In the genomic region with DNA sequence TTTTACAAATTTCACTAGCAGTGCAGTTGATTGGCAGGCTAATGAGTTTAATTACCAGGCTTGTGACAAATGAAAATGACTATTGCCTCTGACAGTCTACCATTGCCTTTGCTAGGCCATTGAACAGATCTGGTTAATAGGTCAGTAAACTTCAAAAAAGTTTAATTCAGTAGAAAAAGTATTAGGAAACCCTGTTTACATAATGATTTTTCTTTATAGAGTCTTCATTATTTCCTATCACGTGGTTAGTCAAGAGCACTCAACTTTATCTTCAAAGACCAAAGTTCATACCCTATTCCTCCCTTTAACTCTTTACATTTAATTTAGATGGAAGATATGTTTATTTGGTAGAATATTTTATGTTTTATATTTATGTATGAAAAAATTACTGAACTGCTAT, we compare ENCODE assay signal across 16 cellular contexts.
DNase-seq lines count a peak whose midpoint lies in the region; ATAC-seq and FAIRE-seq lines count a peak whose summit lies in the region.
"Had no signal": no experiment of that assay in that cellular context is flagged by ENCODE, and none has a peak within 500 bp of the region (broad histone marks: within the 10 kb centered on the region; RNA-seq: fewer than 3 reads in every experiment).

No MANE protein-coding gene starts in this region.

- no peaks in the 10 kb centered on the region for H4K20me1 ChIP-seq in GM23248 (ENCODE audit: insufficient read depth)
- H4K20me1 ChIP-seq: BLaER1 had no signal

- H3K27me3 ChIP-seq in GM23248 (replicated peaks; ENCODE audit: insufficient read depth): no peaks in the 10 kb centered on the region
- H3K27me3 ChIP-seq: BLaER1 had no signal

- no peaks in the 10 kb centered on the region for H3K9me3 Mint-ChIP-seq in stimulated activated naive CD8-positive, alpha-beta T cell treated with anti-CD3 and anti-CD28 coated beads, Interleukin-15, amount 100 ng/mL, for 72 hours
- H3K9me3 Mint-ChIP-seq: CD4-positive, alpha-beta memory T cell; H9 had no signal

- no peak overlapping the region for H3K9ac ChIP-seq in GM23248
- H3K9ac ChIP-seq: BLaER1 had no signal

- DNase-seq in NCI-H1105 treated with DMSO at 0.1 percent for 48 hours (lab: John Stamatoyannopoulos, UW): peak; percentile 37
- no peak for DNase-seq in NCI-H1105 (lab: John Stamatoyannopoulos, UW)
- peak; percentile 12 for DNase-seq in NCI-H1436 treated with DMSO at 0.1 percent for 48 hours (lab: John Stamatoyannopoulos, UW)
- DNase-seq in left lobe of liver (ENCODE audit: low spot score): no peak
- DNase-seq in NCI-H2227 treated with DMSO at 0.1 percent for 48 hours (lab: John Stamatoyannopoulos, UW): no peak
- DNase-seq in GM23248: no peak
- DNase-seq in stimulated activated naive CD8-positive, alpha-beta T cell treated with anti-CD3 and anti-CD28 coated beads, Interleukin-15, amount 100 ng/mL, for 72 hours: no peak
- DNase-seq: CD4-positive, alpha-beta memory T cell; DMS79 treated with DMSO at 0.1 percent for 48 hours; GF-D8; H9 had no signal

- no peaks in the 10 kb centered on the region for H3K9me3 ChIP-seq in GM23248 (ENCODE audit: low read depth)
- H3K9me3 ChIP-seq: BLaER1 had no signal

- peak; percentile 21 for FAIRE-seq in A204.1 (lab: Jason Lieb, UNC)
- FAIRE-seq: H1 had no signal

- no peaks in the 10 kb centered on the region for H3K79me2 ChIP-seq in GM23248 (ENCODE audit: insufficient read depth)

- no peak overlapping the region for H3K27ac Mint-ChIP-seq in stimulated activated naive CD8-positive, alpha-beta T cell treated with anti-CD3 and anti-CD28 coated beads, Interleukin-15, amount 100 ng/mL, for 72 hours
- H3K27ac Mint-ChIP-seq: CD14-positive monocyte, H9 had no signal

- H3K9me2 ChIP-seq in GM23248 (ENCODE audit: insufficient read depth): no peaks in the 10 kb centered on the region

- no peak overlapping the region for H3K4me2 ChIP-seq in GM23248 (ENCODE audit: unreplicated experiment)
- H3K4me2 ChIP-seq: BLaER1 had no signal

- H3K4me3 ChIP-seq in GM23248: no peak overlapping the region
- H3K4me3 ChIP-seq: BLaER1 had no signal

- in situ Hi-C loops in GM23248 (cut with MboI): no loop called here

- whole genome bisulfite sequencing in GM23248 (ENCODE audit: low coverage in 1 of 2, low lambda C conversion rate in 2 of 2, missing lambda C conversion rate in 2 of 2), 2 experiments: 98 to 100% methylated on average over 1 of the region's 1 CpG

- no peaks in the 10 kb centered on the region for H3K27me3 Mint-ChIP-seq in stimulated activated naive CD8-positive, alpha-beta T cell treated with anti-CD3 and anti-CD28 coated beads, Interleukin-15, amount 100 ng/mL, for 72 hours
- H3K27me3 Mint-ChIP-seq: CD4-positive, alpha-beta memory T cell had no signal

- peak; percentile 57 for ATAC-seq in left lobe of liver
- no peak for ATAC-seq in stimulated activated naive CD8-positive, alpha-beta T cell treated with anti-CD3 and anti-CD28 coated beads, Interleukin-15, amount 100 ng/mL, for 72 hours

- H3K36me3 ChIP-seq in GM23248 (ENCODE audit: low read depth): no peaks in the 10 kb centered on the region

- no peak overlapping the region for H3K4me3 Mint-ChIP-seq in stimulated activated naive CD8-positive, alpha-beta T cell treated with anti-CD3 and anti-CD28 coated beads, Interleukin-15, amount 100 ng/mL, for 72 hours
- H3K4me3 Mint-ChIP-seq: CD14-positive monocyte; CD4-positive, alpha-beta memory T cell; H9 had no signal

- H3K27ac ChIP-seq in GM23248: no peak overlapping the region
- H3K27ac ChIP-seq: 22Rv1, BLaER1 had no signal

- H3K4me1 Mint-ChIP-seq in stimulated activated naive CD8-positive, alpha-beta T cell treated with anti-CD3 and anti-CD28 coated beads, Interleukin-15, amount 100 ng/mL, for 72 hours: no peaks in the 10 kb centered on the region
- H3K4me1 Mint-ChIP-seq: CD14-positive monocyte had no signal

- H3F3A ChIP-seq in GM23248 (ENCODE audit: insufficient read depth): no peaks in the 10 kb centered on the region

- no peak overlapping the region for H2AFZ ChIP-seq in GM23248

- H3K4me1 ChIP-seq in GM23248 (ENCODE audit: insufficient read depth): no peaks in the 10 kb centered on the region
- H3K4me1 ChIP-seq: BLaER1 had no signal

Comparison
In these comparisons a context has a peak if more than half of its experiments do, and no peak if none do; other contexts are left out.
1. DNase-seq: peak in NCI-H1105 treated with DMSO at 0.1 percent for 48 hours (single experiment) and NCI-H1436 treated with DMSO at 0.1 percent for 48 hours (single experiment); none in NCI-H1105 (single experiment), left lobe of liver (single experiment), NCI-H2227 treated with DMSO at 0.1 percent for 48 hours (single experiment), GM23248 (single experiment) and stimulated activated naive CD8-positive, alpha-beta T cell treated with anti-CD3 and anti-CD28 coated beads, Interleukin-15, amount 100 ng/mL, for 72 hours (0 of 2).